Comparison of ENCODE assay signal across 26 cellular contexts in the genomic region with DNA sequence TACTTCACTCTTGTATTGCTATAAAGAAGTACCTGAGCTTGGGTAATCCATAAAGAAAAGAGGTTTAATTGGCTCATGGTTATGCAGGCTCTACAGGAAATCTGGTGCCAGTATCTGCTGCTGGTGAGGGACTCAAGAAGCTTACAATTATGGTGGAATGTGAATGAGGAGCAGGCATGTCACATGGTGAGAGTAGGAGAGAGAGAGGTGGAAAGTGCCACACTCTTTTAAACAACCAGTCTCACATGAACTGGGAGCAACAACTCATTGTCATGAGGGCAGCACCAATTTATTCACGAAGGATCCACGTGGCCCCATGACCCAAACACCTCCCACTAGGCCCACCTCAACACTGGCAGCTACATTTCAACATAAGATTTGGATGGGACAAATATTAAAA. TPM values are rescaled to one million over a fixed set of nuclear protein-coding genes. Genes with fewer than 3 reads are reported as not detected.
DNase-seq lines count a peak whose midpoint lies in the region; ATAC-seq and TF ChIP-seq lines count a peak whose summit lies in the region.
"Had no signal": no experiment of that assay in that cellular context is flagged by ENCODE, and none has a peak within 500 bp of the region (broad histone marks: within the 10 kb centered on the region; RNA-seq: fewer than 3 reads in every experiment).

No MANE protein-coding gene starts in this region.

- no peak overlapping the region for H3K27ac ChIP-seq in CD8-positive, alpha-beta T cell (ENCODE audit: low read depth, low read length)
- H3K27ac ChIP-seq in MM.1S (ENCODE audit: low read length) (peak overlapping the region; percentile 100), trophoblast cell (ENCODE audit: low read depth, low read length) (no peak overlapping the region)
- H3K27ac ChIP-seq: A549, Peyer's patch had no signal

- H3K36me3 ChIP-seq in CD8-positive, alpha-beta T cell (ENCODE audit: insufficient read depth, low read length): no peaks in the 10 kb centered on the region
- no peaks in the 10 kb centered on the region; the same call in 1 of the 2 replicates for H3K36me3 ChIP-seq in MM.1S (replicated peaks; ENCODE audit: insufficient read depth, low read length)
- H3K36me3 ChIP-seq in trophoblast cell (ENCODE audit: control insufficient read depth in 1 of 2, insufficient read depth in 2 of 2, low read length in 2 of 2): no peaks in the 10 kb centered on the region
- H3K36me3 ChIP-seq: Peyer's patch had no signal

- in situ Hi-C loops in SK-MEL-5 (cut with HindIII; ENCODE audit: low pct_unique_long_range_greater_than_20kb, low sequenced_read_pairs): loop anchor here (10.0 kb wide), 1 partner anchor 72 kb away; no protein-coding TSS in a partner anchor

- peak overlapping the region; percentile 55 for H3K27ac Mint-ChIP-seq in CD8-positive, alpha-beta T cell
- H3K27ac Mint-ChIP-seq: GM23338, H9 had no signal

- H4K8ac ChIP-seq in trophoblast cell (ENCODE audit: low read depth, low read length): no peak overlapping the region

- H4K20me1 ChIP-seq in MM.1S (ENCODE audit: insufficient read depth, low read length): no peaks in the 10 kb centered on the region

- ATAC-seq in CD8-positive, alpha-beta T cell: no peak
- ATAC-seq in left cardiac atrium: no peak
- ATAC-seq: A549, GM23338 had no signal

- no peak overlapping the region for H2BK5ac ChIP-seq in trophoblast cell (ENCODE audit: low read depth, low read length, poor library complexity)

- H3K79me2 ChIP-seq in MM.1S (ENCODE audit: low read length): peaks cover 62% of the 10 kb centered on the region
- H3K79me2 ChIP-seq in trophoblast cell (ENCODE audit: control insufficient read depth, insufficient read depth, low read length, poor library complexity): no peaks in the 10 kb centered on the region

- no CpG with 5 or more reads among the region's 2 CpGs for WGBS in trophoblast cell (ENCODE audit: extremely low coverage, insufficient coverage, insufficient read length)

- H3K36me3 Mint-ChIP-seq in CD8-positive, alpha-beta T cell: no peaks in the 10 kb centered on the region

- no peak overlapping the region for H3K4ac ChIP-seq in trophoblast cell (ENCODE audit: low read depth, low read length)

- H3F3A ChIP-seq in MM.1S (ENCODE audit: insufficient read depth, low read length): peaks cover 78% of the 10 kb centered on the region

- H3K4me3 Mint-ChIP-seq in CD8-positive, alpha-beta T cell: no peak overlapping the region
- H3K4me3 Mint-ChIP-seq: GM23338, H9 had no signal

- H2AFZ ChIP-seq in MM.1S (ENCODE audit: low read length) (no peak overlapping the region), trophoblast cell (ENCODE audit: insufficient read depth, low read length, poor library complexity) (no peak overlapping the region)
- H2AFZ ChIP-seq: GM23338 had no signal

- H3K18ac ChIP-seq in trophoblast cell (ENCODE audit: low read length): no peak overlapping the region

- no peaks in the 10 kb centered on the region for H3K9me3 Mint-ChIP-seq in CD8-positive, alpha-beta T cell
- H3K9me3 Mint-ChIP-seq: GM23338, H9 had no signal

- H3K9ac ChIP-seq in MM.1S (ENCODE audit: low read length): peak overlapping the region; percentile 98; the same call in 1 of the 2 replicates
- H3K9ac ChIP-seq in trophoblast cell (ENCODE audit: low read length): no peak overlapping the region
- H3K9ac ChIP-seq: SK-N-SH had no signal

- no peaks in the 10 kb centered on the region for H3K9me2 ChIP-seq in MM.1S (replicated peaks; ENCODE audit: insufficient read depth, low read length)
- H3K9me2 ChIP-seq: SK-N-SH had no signal

- no peak overlapping the region for H2BK120ac ChIP-seq in trophoblast cell (ENCODE audit: insufficient read depth, low read length, poor library complexity)

- peaks cover 41% of the 10 kb centered on the region for H3K4me1 Mint-ChIP-seq in CD8-positive, alpha-beta T cell (ENCODE audit: low read depth)
- H3K4me1 Mint-ChIP-seq: GM23338, H9 had no signal

- no peak overlapping the region for H2BK12ac ChIP-seq in trophoblast cell (ENCODE audit: low read length)

- no peak overlapping the region for H3K14ac ChIP-seq in trophoblast cell (ENCODE audit: low read length)

- no peaks in the 10 kb centered on the region for H3K79me1 ChIP-seq in trophoblast cell (ENCODE audit: low read length)

- TF ChIP-seq CTCF in CD8-positive, alpha-beta T cell (IDR thresholded peaks at IDR 0.05): no peak
- TF ChIP-seq CTCF in MM.1S (IDR thresholded peaks at IDR 0.05; ENCODE audit: low read length): no peak

- POLR2A ChIA-PET in CD8-positive, alpha-beta T cell (lab: Charles Lee): interaction anchor here (0.7 to 1.2 kb wide), 2 partner anchors 44 to 174 kb away, joined by 3 read pairs; no protein-coding TSS in a partner anchor

- no peak overlapping the region for H4K91ac ChIP-seq in trophoblast cell (ENCODE audit: low read depth, low read length)

- no peak for DNase-seq in CD8-positive, alpha-beta T cell
- DNase-seq in MM.1S (peak; percentile 65), SK-MEL-5 (ENCODE audit: low read depth, low spot score) (peak; percentile 28), trophoblast cell (peak; percentile 38 to 85), 8988T (no peak), NCI-H187 treated with DMSO at 0.1 percent for 48 hours (lab: John Stamatoyannopoulos, UW) (no peak), COLO829 (ENCODE audit: low spot score) (no peak), left cardiac atrium (no peak)
- DNase-seq: AML-193; C1 segment of cervical spinal cord; DMS153; H9; KBM-7; NCI-H1092; NCI-H1417 treated with DMSO at 0.1 percent for 48 hours; NCI-H1694 treated with DMSO at 0.1 percent for 48 hours; NCI-H2171 treated with DMSO at 0.1 percent for 48 hours; NCI-H345; NCI-H510A treated with DMSO at 0.1 percent for 48 hours; NK-92 treated with Interleukin-12 subunit alpha and Interleukin-12 subunit beta, amount 100 ng/mL, for 24 hours; Peyer's patch; SIG-M5; SK-N-SH; T-helper 2 cell had no signal

- no peaks in the 10 kb centered on the region for H3K27me3 ChIP-seq in CD8-positive, alpha-beta T cell (ENCODE audit: insufficient read depth, low read length)
- H3K27me3 ChIP-seq in MM.1S (replicated peaks; ENCODE audit: insufficient read depth, low read length) (no peaks in the 10 kb centered on the region), trophoblast cell (ENCODE audit: insufficient read depth, low read length) (no peaks in the 10 kb centered on the region)
- H3K27me3 ChIP-seq: Peyer's patch had no signal

- H3K4me2 ChIP-seq in MM.1S (ENCODE audit: low read depth, low read length) (peak overlapping the region; percentile 68), trophoblast cell (ENCODE audit: low read length) (no peak overlapping the region)
- H3K4me2 ChIP-seq: A549, GM23338, SK-N-SH had no signal

- H3K23ac ChIP-seq in trophoblast cell (ENCODE audit: low read length): no peak overlapping the region

- H3K4me3 ChIP-seq in CD8-positive, alpha-beta T cell (ENCODE audit: low read depth, low read length): no peak overlapping the region
- H3K4me3 ChIP-seq in MM.1S (ENCODE audit: low read length) (peak overlapping the region; percentile 61), trophoblast cell (ENCODE audit: low read depth, low read length) (no peak overlapping the region)
- H3K4me3 ChIP-seq: A549, GM23338, Peyer's patch had no signal

- CTCF ChIA-PET in CD8-positive, alpha-beta T cell (lab: Charles Lee): interaction anchor here (1.1 to 3.6 kb wide), 8 partner anchors 7 to 110 kb away, joined by 3 to 17 read pairs (median 4); no protein-coding TSS in a partner anchor

- peaks cover 30% of the 10 kb centered on the region for H3K4me1 ChIP-seq in CD8-positive, alpha-beta T cell (ENCODE audit: insufficient read depth, low read length)
- peaks cover 53% of the 10 kb centered on the region for H3K4me1 ChIP-seq in MM.1S (ENCODE audit: low read length)
- no peaks in the 10 kb centered on the region for H3K4me1 ChIP-seq in trophoblast cell (ENCODE audit: control insufficient read depth in 1 of 2, insufficient read depth in 2 of 2, low read length in 2 of 2)
- H3K4me1 ChIP-seq: A549 had no signal

- no peaks in the 10 kb centered on the region for H3K27me3 Mint-ChIP-seq in CD8-positive, alpha-beta T cell (ENCODE audit: low read depth)

- H2AK5ac ChIP-seq in trophoblast cell (ENCODE audit: low read length): no peak overlapping the region

- H4K12ac ChIP-seq in trophoblast cell (ENCODE audit: low read depth, low read length): no peak overlapping the region

- H3K9me3 ChIP-seq in CD8-positive, alpha-beta T cell (ENCODE audit: low read length): no peaks in the 10 kb centered on the region
- H3K9me3 ChIP-seq in MM.1S (replicated peaks; ENCODE audit: insufficient read depth, low read length) (no peaks in the 10 kb centered on the region), trophoblast cell (ENCODE audit: insufficient read depth, low read depth, low read length) (peaks cover 2% of the 10 kb centered on the region)
- H3K9me3 ChIP-seq: A549, Peyer's patch, SK-N-SH had no signal

- intact Hi-C loops in CD8-positive, alpha-beta T cell (cut with DNase I, micrococcal nuclease): no loop called here
- intact Hi-C loops in left cardiac atrium (cut with DNase I): no loop called here

RNA-seq across cellular contexts. Expression of gene IGLL5, which starts 24.6 kb away (rescaled TPM):
- 1 to 10 TPM in 1 of 2 experiments, not detected in 1; 1.5 TPM for total RNA-seq in CD8-positive, alpha-beta T cell
- total RNA-seq in SK-MEL-5 (2014; rRNA removed; shearing (Covaris generic)): not detected in 2 replicates
- not detected in 2 replicates for polyA plus RNA-seq in SK-MEL-5 (2015; cell fraction: cytosol; rRNA removed)
- polyA plus RNA-seq in SK-MEL-5 (2015; cell fraction: nucleus; rRNA removed): not detected in 2 replicates
- not detected in 2 replicates for polyA plus RNA-seq in trophoblast cell (2013)
- under 1 TPM; 0.58 to 0.77 TPM for total RNA-seq in left cardiac atrium
- total RNA-seq: GM23338, H9 had no signal
- polyA plus RNA-seq: A549, GM23338, SK-N-SH had no signal

Comparison
In these comparisons a context has a peak if more than half of its experiments do, and no peak if none do; other contexts are left out.
1. DNase-seq: peak in MM.1S (single experiment), SK-MEL-5 (single experiment) and trophoblast cell (2 of 2); none in CD8-positive, alpha-beta T cell (0 of 7), 8988T (single experiment), NCI-H187 treated with DMSO at 0.1 percent for 48 hours (single experiment), COLO829 (single experiment) and left cardiac atrium (single experiment).